8 cellular contexts compared by ENCODE assay signal in genomic region chr7:99499713-99500636, GRCh38. TPM values are rescaled to one million over a fixed set of nuclear protein-coding genes. Genes with fewer than 3 reads are reported as not detected.
A peak's percentile ranks its signal among the peaks of the same experiment; 100 is the strongest.
DNase-seq lines count a peak whose midpoint lies in the region; ATAC-seq, FAIRE-seq and TF ChIP-seq lines count a peak whose summit lies in the region.

ZNF394 (minus strand) TSS chr7:99500281; CDS start chr7:99500093, 188 bp downstream.

- H3K4me2 ChIP-seq in keratinocyte (ENCODE audit: control insufficient read depth, extremely low read depth, insufficient read depth, low read depth, low read length) = peak within 1 kb of the TSS; percentile 89

- POLR2A ChIA-PET in AG04450 (lab: Yijun Ruan, JAX) = interaction anchor here (0.6 to 1.6 kb wide), 8 partner anchors 25 to 252 kb away, joined by 3 to 9 read pairs (median 4); partner anchors contain the start of genes CPSF4, FAM200A, PTCD1 and ZNF655

- ATAC-seq in GM18907 (IDR thresholded peaks at IDR 0.05; ENCODE audit: unreplicated experiment) (peak; percentile 47), HG03354 (IDR thresholded peaks at IDR 0.05; ENCODE audit: poor library complexity, severe bottlenecking, unreplicated experiment) (peak; percentile 54)

- peaks cover 53% of the 10 kb centered on the region for H3K79me2 ChIP-seq in keratinocyte (ENCODE audit: control insufficient read depth, insufficient read depth, low read length)

- H3K9me3 ChIP-seq in AG04450 (ENCODE audit: control insufficient read depth, insufficient read depth, low read length) (peaks cover 17% of the 10 kb centered on the region), keratinocyte (ENCODE audit: control insufficient read depth, low read depth, low read length) (no peaks in the 10 kb centered on the region)

- H3K27ac ChIP-seq in AG04450 (ENCODE audit: low read depth, low read length) (peak within 1 kb of the TSS; percentile 97), keratinocyte (ENCODE audit: control insufficient read depth, insufficient read depth, low read length) (peak within 1 kb of the TSS; percentile 80)

- H3K27me3 ChIP-seq in AG04450 (ENCODE audit: control insufficient read depth, insufficient read depth, low read length) = no peaks in the 10 kb centered on the region
- H3K27me3 ChIP-seq in keratinocyte (ENCODE audit: control insufficient read depth, extremely low read depth, insufficient read depth, low read length) = no peaks in the 10 kb centered on the region

- dilution Hi-C loops in keratinocyte (cut with MboI; ENCODE audit: extremely low pct_ligation_motif_present, low sequenced_read_pairs) = no loop called here

- peaks cover 4% of the 10 kb centered on the region for H4K20me1 ChIP-seq in keratinocyte (ENCODE audit: control insufficient read depth, extremely low read depth, insufficient read depth, low read length)

- peaks cover 2 to 3% of the 10 kb centered on the region in 2 experiments for H3K36me3 ChIP-seq in keratinocyte (ENCODE audit: control insufficient read depth in 2 of 2, extremely low read depth in 1 of 2, insufficient read depth in 2 of 2, low read length in 2 of 2)

- no peaks in the 10 kb centered on the region for H3K9me1 ChIP-seq in keratinocyte (ENCODE audit: control insufficient read depth, extremely low read depth, insufficient read depth, low read length)

- H3K9ac ChIP-seq in keratinocyte (ENCODE audit: control insufficient read depth, extremely low read depth, insufficient read depth, low read length) = peak within 1 kb of the TSS; percentile 90

- H3K4me1 ChIP-seq in keratinocyte (ENCODE audit: control insufficient read depth, extremely low read depth, insufficient read depth, low read length) = peaks cover 19% of the 10 kb centered on the region

- DNase-seq in AG04450 (ENCODE audit: low read depth, low spot score) (peak; percentile 76), NCI-H446 treated with DMSO at 0.1 percent for 48 hours (lab: John Stamatoyannopoulos, UW) (peak; percentile 66), cerebellum (ENCODE audit: low spot score) (peak; percentile 96), keratinocyte (ENCODE audit: low read depth, low spot score) (no peak)
- peak; percentile 82 for DNase-seq in activated CD4-positive, alpha-beta T cell treated with anti-CD3 and anti-CD28 coated beads for 24 hours (ENCODE audit: low read depth in 2 of 2)
- peak; percentile 73 to 87 (median 86) for DNase-seq in stimulated activated CD4-positive, alpha-beta T cell treated with anti-CD3 and anti-CD28 coated beads, Interleukin-12 subunit alpha, Interleukin-12 subunit beta, amount 100 ng/mL, for 48 hours (ENCODE audit: low read depth in 2 of 3, low spot score in 1 of 3)

- H2AFZ ChIP-seq in keratinocyte (ENCODE audit: control insufficient read depth, low read length) = peak within 1 kb of the TSS; percentile 82

- TF ChIP-seq CTCF in AG04450 (IDR thresholded peaks at IDR 0.05; ENCODE audit: low read depth, low read length) (no peak), keratinocyte (optimal IDR thresholded peaks at IDR 0.05 in 1 of 3, IDR thresholded peaks at IDR 0.05 in 1 of 3, conservative IDR thresholded peaks at IDR 0.05 in 1 of 3; ENCODE audit: extremely low read depth in 1 of 3, insufficient read depth in 2 of 3, low read length in 3 of 3) (peak in 1 of 3 experiments; percentile 11)

- CTCF ChIA-PET in AG04450 (lab: Charles Lee) = interaction anchor here (0.6 kb wide), 1 partner anchor 26 kb away, joined by 3 read pairs; no protein-coding TSS in a partner anchor

- FAIRE-seq in keratinocyte (lab: Jason Lieb, UNC) = no peak

- H3K4me3 ChIP-seq in AG04450 (ENCODE audit: low read depth, low read length) (peak within 1 kb of the TSS; percentile 97), keratinocyte (ENCODE audit: control insufficient read depth in 2 of 3, extremely low read depth in 1 of 3, insufficient read depth in 2 of 3, low read depth in 1 of 3, low read length in 3 of 3) (peak within 1 kb of the TSS; percentile 80 to 99 (median 94))

RNA-seq across cellular contexts. Expression of gene ZNF394, which starts in this region (rescaled TPM):
- polyA plus RNA-seq in AG04450 (2011; rRNA removed) (9.4 TPM in 2 replicates), keratinocyte (9.1 to 10.4 TPM (median 10.1 TPM) in 3 replicates)
- 18.4 TPM in 2 replicates for polyA minus RNA-seq in AG04450 (2011; rRNA and poly(A)+ RNA removed)
- 23.7 TPM for total RNA-seq in cerebellum
- polyA plus RNA-seq in keratinocyte (2011; ENCODE audit: low read depth) = 8.7 TPM
- 7.5 and 9.2 TPM in 2 replicates for polyA plus RNA-seq in keratinocyte (2011; cell fraction: cytosol; rRNA removed)
- polyA plus RNA-seq in keratinocyte (2011; cell fraction: nucleus; rRNA removed) = 14.2 and 14.8 TPM in 2 replicates
- polyA plus RNA-seq in keratinocyte (2012; ENCODE audit: low replicate concordance) = 11.6 and 15.2 TPM in 2 replicates
- 7.2 to 15.1 TPM (median 9.7 TPM) in 3 replicates for polyA minus RNA-seq in keratinocyte
- 10.6 TPM for polyA minus RNA-seq in keratinocyte (2011; cell fraction: cytosol; rRNA and poly(A)+ RNA removed)
- polyA minus RNA-seq in keratinocyte (2011; cell fraction: nucleus; rRNA and poly(A)+ RNA removed) = 7.5 and 14.6 TPM in 2 replicates
